Comparison of ENCODE assay signal across 8 cellular contexts in the genomic region with DNA sequence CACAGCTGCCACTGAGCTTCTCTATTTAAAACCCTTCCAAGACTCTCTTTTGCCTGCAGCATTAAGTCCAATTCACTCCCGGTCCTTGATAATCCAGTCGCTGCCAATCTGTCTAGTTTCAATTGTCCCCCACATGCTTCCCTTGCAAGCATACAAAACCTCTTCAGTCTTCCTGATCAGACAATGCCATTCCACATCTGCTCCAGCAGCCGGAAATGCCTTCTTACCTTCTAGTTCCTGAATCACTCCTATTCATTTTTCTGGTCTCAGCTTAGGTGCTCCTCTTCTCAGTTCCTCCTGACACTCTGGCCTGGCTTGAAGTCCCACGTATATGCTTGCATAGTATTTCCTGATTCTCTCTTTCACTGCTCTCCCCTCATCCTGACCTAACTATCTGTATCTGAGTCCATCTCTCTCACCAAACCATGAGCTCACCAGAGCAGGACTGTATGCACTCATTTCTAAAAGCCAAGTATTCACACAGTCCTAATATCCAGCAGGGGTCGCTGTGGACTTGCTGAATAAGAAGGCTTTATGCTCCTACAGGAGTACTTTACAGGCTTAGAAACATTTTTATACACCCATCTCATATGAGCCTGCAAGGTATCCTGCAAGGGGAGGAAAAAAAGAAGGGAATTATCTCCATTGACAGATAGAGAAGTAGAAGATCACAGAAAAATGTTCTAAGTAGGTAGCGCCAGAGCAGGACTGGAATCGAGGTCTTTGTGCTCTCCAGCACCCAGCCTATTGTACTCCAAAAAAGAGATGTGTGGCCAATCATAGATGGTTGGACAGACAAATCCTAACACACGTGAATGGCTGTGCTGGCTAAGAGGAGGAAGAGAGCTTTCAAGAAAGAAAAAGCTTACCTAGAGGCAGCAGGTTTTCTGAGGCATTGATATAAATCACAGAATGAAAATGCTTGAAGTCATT. TPM values are rescaled to one million over a fixed set of nuclear protein-coding genes. Genes with fewer than 3 reads are reported as not detected.
DNase-seq lines count a peak whose midpoint lies in the region; ATAC-seq, FAIRE-seq and TF ChIP-seq lines count a peak whose summit lies in the region.

No MANE protein-coding gene starts in this region.

- H3K36me3 ChIP-seq in kidney (ENCODE audit: control insufficient read depth in 1 of 2, insufficient read depth in 2 of 2, low read length in 2 of 2), result peaks cover 20 to 23% of the 10 kb centered on the region in 2 donors

- FAIRE-seq in kidney (lab: Jason Lieb, UNC), result peak; percentile 8

- DNase-seq in GF-D8 (lab: John Stamatoyannopoulos, UW), result peak; percentile 36
- peak; percentile 90 for DNase-seq in NCI-H2227 (lab: John Stamatoyannopoulos, UW; ENCODE audit: unreplicated experiment)
- DNase-seq in caudate nucleus (lab: John Stamatoyannopoulos, UW), result peak in 50 of 61 donors; percentile 2 to 92 (median 35)
- no peak for DNase-seq in kidney
- peak; percentile 53 to 72 for DNase-seq in stimulated activated CD4-positive, alpha-beta T cell treated with anti-CD3 and anti-CD28 coated beads, Interleukin-2, amount 100 ng/mL, for 24 hours

- H3K4me1 ChIP-seq in kidney (ENCODE audit: control insufficient read depth in 1 of 2, insufficient read depth in 1 of 2, low read depth in 1 of 2, low read length in 2 of 2), result no peaks in the 10 kb centered on the region

- no peak overlapping the region for H3K4me3 ChIP-seq in WI38 (ENCODE audit: low read depth, low read length)
- no peak overlapping the region for H3K4me3 ChIP-seq in kidney (ENCODE audit: low read length in 2 of 2)

- no peaks in the 10 kb centered on the region for H3K9me3 ChIP-seq in kidney (ENCODE audit: control insufficient read depth in 1 of 2, low read length in 2 of 2)

- peak; percentile 56 for TF ChIP-seq CTCF in WI38 (IDR thresholded peaks at IDR 0.05; ENCODE audit: low read depth, low read length)
- peak; percentile 87 for TF ChIP-seq CTCF in kidney (IDR thresholded peaks at IDR 0.05; ENCODE audit: borderline replicate concordance, extremely low read depth, insufficient read depth)

- no peak overlapping the region for H3K9ac ChIP-seq in kidney (ENCODE audit: low read length in 2 of 2)

- intact Hi-C loops in kidney (cut with DNase I), result loop anchor here (5.0 kb wide), 1 partner anchor 318 kb away; no protein-coding TSS in a partner anchor

- ATAC-seq in HG03095 (IDR thresholded peaks at IDR 0.05; ENCODE audit: unreplicated experiment) (peak; percentile 76), HG02973 (IDR thresholded peaks at IDR 0.05; ENCODE audit: unreplicated experiment) (no peak)

- H3K27ac ChIP-seq in caudate nucleus (ENCODE audit: low read depth, low read length), result no peak overlapping the region
- H3K27ac ChIP-seq in kidney (ENCODE audit: low read depth in 2 of 2, low read length in 2 of 2), result peak overlapping the region in 1 of 2 donors; percentile 32

RNA-seq across cellular contexts. Expression of a gene that starts 19.2 kb away (rescaled TPM):
- total RNA-seq in kidney, result 14.6 TPM
- 2.6 TPM for polyA plus RNA-seq in kidney (ENCODE audit: insufficient read depth, low read depth, low replicate concordance)

RNA-seq across cellular contexts. Expression of a gene that starts 19.4 kb away (rescaled TPM):
- 176 TPM for total RNA-seq in kidney
- 224 TPM for polyA plus RNA-seq in kidney (ENCODE audit: insufficient read depth, low read depth, low replicate concordance)

RNA-seq across cellular contexts. Expression of a gene that starts 59.0 kb away (rescaled TPM):
- 13.2 TPM for total RNA-seq in kidney
- 2.8 TPM for polyA plus RNA-seq in kidney (ENCODE audit: insufficient read depth, low read depth, low replicate concordance)
